In genomic region chr4:7970031-7970946, GRCh38 we compare ENCODE assay signal across 1 cellular context.
TF ChIP-seq lines count a peak whose summit lies in the region.

No MANE protein-coding gene starts in this region.

TF ChIP-seq in HepG2, 621 proteins besides CTCF, POLR2A, EP300 and RAD21 (continued from another document and continues in another):
- peak; percentile 22; the same call in 1 of the 2 replicates for TF ChIP-seq HOXD1 (CRISPR knock-in tag; IDR thresholded peaks at IDR 0.05)
- no peak for TF ChIP-seq SCMH1 (CRISPR knock-in tag; IDR thresholded peaks at IDR 0.05; ENCODE audit: borderline replicate concordance)
- TF ChIP-seq ZFP36 (IDR thresholded peaks at IDR 0.05; ENCODE audit: borderline replicate concordance, low read depth, low read length, partially characterized antibody), result no peak
- TF ChIP-seq HMGXB4 (CRISPR knock-in tag; IDR thresholded peaks at IDR 0.05; ENCODE audit: borderline replicate concordance in 1 of 2, low read depth in 1 of 2), result peak in 1 of 2 experiments; percentile 44; a peak in 2 of 4 replicates
- TF ChIP-seq, protein P1, sequence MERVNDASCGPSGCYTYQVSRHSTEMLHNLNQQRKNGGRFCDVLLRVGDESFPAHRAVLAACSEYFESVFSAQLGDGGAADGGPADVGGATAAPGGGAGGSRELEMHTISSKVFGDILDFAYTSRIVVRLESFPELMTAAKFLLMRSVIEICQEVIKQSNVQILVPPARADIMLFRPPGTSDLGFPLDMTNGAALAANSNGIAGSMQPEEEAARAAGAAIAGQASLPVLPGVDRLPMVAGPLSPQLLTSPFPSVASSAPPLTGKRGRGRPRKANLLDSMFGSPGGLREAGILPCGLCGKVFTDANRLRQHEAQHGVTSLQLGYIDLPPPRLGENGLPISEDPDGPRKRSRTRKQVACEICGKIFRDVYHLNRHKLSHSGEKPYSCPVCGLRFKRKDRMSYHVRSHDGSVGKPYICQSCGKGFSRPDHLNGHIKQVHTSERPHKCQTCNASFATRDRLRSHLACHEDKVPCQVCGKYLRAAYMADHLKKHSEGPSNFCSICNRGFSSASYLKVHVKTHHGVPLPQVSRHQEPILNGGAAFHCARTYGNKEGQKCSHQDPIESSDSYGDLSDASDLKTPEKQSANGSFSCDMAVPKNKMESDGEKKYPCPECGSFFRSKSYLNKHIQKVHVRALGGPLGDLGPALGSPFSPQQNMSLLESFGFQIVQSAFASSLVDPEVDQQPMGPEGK (CRISPR knock-in tag; IDR thresholded peaks at IDR 0.05), result peak; percentile 97
- TF ChIP-seq, protein P2, sequence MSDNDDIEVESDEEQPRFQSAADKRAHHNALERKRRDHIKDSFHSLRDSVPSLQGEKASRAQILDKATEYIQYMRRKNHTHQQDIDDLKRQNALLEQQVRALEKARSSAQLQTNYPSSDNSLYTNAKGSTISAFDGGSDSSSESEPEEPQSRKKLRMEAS (IDR thresholded peaks at IDR 0.05), result peak; percentile 71
- TF ChIP-seq PRMT3 (CRISPR knock-in tag; IDR thresholded peaks at IDR 0.05; ENCODE audit: borderline replicate concordance, low read depth), result no peak
- 0 out of 2 replicates have a peak, but pooled peaks have one; percentile 49 for TF ChIP-seq YEATS4 (CRISPR knock-in tag; IDR thresholded peaks at IDR 0.05; ENCODE audit: borderline replicate concordance)
- no peak for TF ChIP-seq ZNF607 (CRISPR knock-in tag; IDR thresholded peaks at IDR 0.05; ENCODE audit: borderline replicate concordance)
- TF ChIP-seq ZNF598 (CRISPR knock-in tag; IDR thresholded peaks at IDR 0.05; ENCODE audit: borderline replicate concordance), result 0 out of 2 replicates have a peak, but pooled peaks have one; percentile 47
- no peak for TF ChIP-seq RFX1 (IDR thresholded peaks at IDR 0.05)
- TF ChIP-seq FIP1L1 (IDR thresholded peaks at IDR 0.05; ENCODE audit: borderline replicate concordance, insufficient read depth, low read depth, low read length), result no peak
- TF ChIP-seq ZNF160 (CRISPR knock-in tag; IDR thresholded peaks at IDR 0.05), result no peak
- TF ChIP-seq FOXM1 (CRISPR knock-in tag; IDR thresholded peaks at IDR 0.05), result no peak
- peak; percentile 61; the same call in 1 of the 2 replicates for TF ChIP-seq PPARG (CRISPR knock-in tag; conservative IDR thresholded peaks at IDR 0.05)
- TF ChIP-seq ZNF354B (CRISPR knock-in tag; IDR thresholded peaks at IDR 0.05), result 0 out of 2 replicates have a peak, but pooled peaks have one; percentile 25
- TF ChIP-seq ZNF331 (CRISPR knock-in tag; IDR thresholded peaks at IDR 0.05), result peak; percentile 50; the same call in 1 of the 2 replicates
- TF ChIP-seq THRA (CRISPR knock-in tag; IDR thresholded peaks at IDR 0.05; ENCODE audit: borderline replicate concordance), result peak; percentile 57; the same call in 1 of the 2 replicates
- 0 out of 2 replicates have a peak, but pooled peaks have one; percentile 53 for TF ChIP-seq ZNF556 (CRISPR knock-in tag; IDR thresholded peaks at IDR 0.05; ENCODE audit: borderline replicate concordance)
- no peak for TF ChIP-seq BORCS8-MEF2B (CRISPR knock-in tag; IDR thresholded peaks at IDR 0.05)
- no peak for TF ChIP-seq ZNF224 (CRISPR knock-in tag; IDR thresholded peaks at IDR 0.05)
- TF ChIP-seq, protein P3, sequence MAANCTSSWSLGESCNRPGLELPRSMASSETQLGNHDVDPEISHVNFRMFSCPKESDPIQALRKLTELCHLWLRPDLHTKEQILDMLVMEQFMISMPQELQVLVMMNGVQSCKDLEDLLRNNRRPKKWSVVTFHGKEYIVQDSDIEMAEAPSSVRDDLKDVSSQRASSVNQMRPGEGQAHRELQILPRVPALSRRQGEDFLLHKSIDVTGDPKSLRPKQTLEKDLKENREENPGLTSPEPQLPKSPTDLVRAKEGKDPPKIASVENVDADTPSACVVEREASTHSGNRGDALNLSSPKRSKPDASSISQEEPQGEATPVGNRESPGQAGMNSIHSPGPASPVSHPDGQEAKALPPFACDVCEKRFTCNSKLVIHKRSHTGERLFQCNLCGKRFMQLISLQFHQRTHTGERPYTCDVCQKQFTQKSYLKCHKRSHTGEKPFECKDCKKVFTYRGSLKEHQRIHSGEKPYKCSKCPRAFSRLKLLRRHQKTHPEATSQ (CRISPR knock-in tag; IDR thresholded peaks at IDR 0.05; ENCODE audit: borderline replicate concordance), result no peak
- TF ChIP-seq GATA4 (IDR thresholded peaks at IDR 0.05; ENCODE audit: borderline replicate concordance, low read depth), result peak; percentile 55; the same call in 1 of the 2 replicates
- no peak for TF ChIP-seq ZNF562 (CRISPR knock-in tag; IDR thresholded peaks at IDR 0.05; ENCODE audit: borderline replicate concordance)
- TF ChIP-seq MTA1 (CRISPR knock-in tag; IDR thresholded peaks at IDR 0.05; ENCODE audit: borderline replicate concordance), result 0 out of 2 replicates have a peak, but pooled peaks have one; percentile 39
- 0 out of 2 replicates have a peak, but pooled peaks have one; percentile 12 for TF ChIP-seq CCDC6 (CRISPR knock-in tag; IDR thresholded peaks at IDR 0.05)
- TF ChIP-seq ZNF136 (CRISPR knock-in tag; IDR thresholded peaks at IDR 0.05; ENCODE audit: low read depth), result peak; percentile 71; the same call in 1 of the 2 replicates
- peak; percentile 43; the same call in 1 of the 2 replicates for TF ChIP-seq CHD4 (IDR thresholded peaks at IDR 0.05; ENCODE audit: borderline replicate concordance, low read length)
- TF ChIP-seq ZNF34 (CRISPR knock-in tag; IDR thresholded peaks at IDR 0.05; ENCODE audit: borderline replicate concordance), result no peak
- no peak for TF ChIP-seq BRCA1 (CRISPR knock-in tag; IDR thresholded peaks at IDR 0.05)
- peak; percentile 84 for TF ChIP-seq PAXIP1 (CRISPR knock-in tag; conservative IDR thresholded peaks at IDR 0.05)
- no peak for TF ChIP-seq ARNT (IDR thresholded peaks at IDR 0.05)
- TF ChIP-seq CREB3 (CRISPR knock-in tag; IDR thresholded peaks at IDR 0.05), result no peak
- no peak for TF ChIP-seq ZMAT3 (CRISPR knock-in tag; conservative IDR thresholded peaks at IDR 0.05)
- TF ChIP-seq ZNF768 (CRISPR knock-in tag; IDR thresholded peaks at IDR 0.05), result no peak
- no peak for TF ChIP-seq ZNF207 (IDR thresholded peaks at IDR 0.05; ENCODE audit: borderline replicate concordance)
- TF ChIP-seq, protein P4, sequence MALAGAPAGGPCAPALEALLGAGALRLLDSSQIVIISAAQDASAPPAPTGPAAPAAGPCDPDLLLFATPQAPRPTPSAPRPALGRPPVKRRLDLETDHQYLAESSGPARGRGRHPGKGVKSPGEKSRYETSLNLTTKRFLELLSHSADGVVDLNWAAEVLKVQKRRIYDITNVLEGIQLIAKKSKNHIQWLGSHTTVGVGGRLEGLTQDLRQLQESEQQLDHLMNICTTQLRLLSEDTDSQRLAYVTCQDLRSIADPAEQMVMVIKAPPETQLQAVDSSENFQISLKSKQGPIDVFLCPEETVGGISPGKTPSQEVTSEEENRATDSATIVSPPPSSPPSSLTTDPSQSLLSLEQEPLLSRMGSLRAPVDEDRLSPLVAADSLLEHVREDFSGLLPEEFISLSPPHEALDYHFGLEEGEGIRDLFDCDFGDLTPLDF (CRISPR knock-in tag; IDR thresholded peaks at IDR 0.05), result no peak
- peak; percentile 90 for TF ChIP-seq ELF3 (CRISPR knock-in tag; IDR thresholded peaks at IDR 0.05)
- TF ChIP-seq FOXA3 (CRISPR knock-in tag; IDR thresholded peaks at IDR 0.05), result peak; percentile 89
- TF ChIP-seq HMG20B (CRISPR knock-in tag; conservative IDR thresholded peaks at IDR 0.05), result no peak
- TF ChIP-seq ZNF749 (CRISPR knock-in tag; IDR thresholded peaks at IDR 0.05; ENCODE audit: borderline replicate concordance), result no peak
- peak; percentile 52 for TF ChIP-seq ZNF18 (CRISPR knock-in tag; IDR thresholded peaks at IDR 0.05; ENCODE audit: insufficient replicate concordance)
- no peak for TF ChIP-seq ZNF24 (IDR thresholded peaks at IDR 0.05)
- peak; percentile 60; the same call in 1 of the 2 replicates for TF ChIP-seq BCL6 (CRISPR knock-in tag; IDR thresholded peaks at IDR 0.05)
- TF ChIP-seq KAT2B (IDR thresholded peaks at IDR 0.05; ENCODE audit: borderline replicate concordance, low read depth, low read length), result no peak
- no peak for TF ChIP-seq PAWR (CRISPR knock-in tag; IDR thresholded peaks at IDR 0.05; ENCODE audit: borderline replicate concordance)
- TF ChIP-seq ZNF740 (CRISPR knock-in tag; IDR thresholded peaks at IDR 0.05), result peak; percentile 17; the same call in 1 of the 2 replicates
- TF ChIP-seq NFE2L2 (IDR thresholded peaks at IDR 0.05; ENCODE audit: low read length), result no peak
- TF ChIP-seq SP5 (CRISPR knock-in tag; IDR thresholded peaks at IDR 0.05; ENCODE audit: borderline replicate concordance, low read depth), result peak; percentile 52
- TF ChIP-seq POLR2AphosphoS5 (IDR thresholded peaks at IDR 0.05; ENCODE audit: low read depth, low read length), result 0 out of 2 replicates have a peak, but pooled peaks have one; percentile 39
- no peak; the same call in 1 of the 2 replicates for TF ChIP-seq ZNF431 (CRISPR knock-in tag; IDR thresholded peaks at IDR 0.05; ENCODE audit: borderline replicate concordance, low read depth)
- peak; percentile 51; the same call in 1 of the 2 replicates for TF ChIP-seq ZNF317 (CRISPR knock-in tag; IDR thresholded peaks at IDR 0.05)
- TF ChIP-seq U2AF2 (IDR thresholded peaks at IDR 0.05; ENCODE audit: low read depth, low read length), result no peak
- peak; percentile 84 for TF ChIP-seq ZFX (CRISPR knock-in tag; IDR thresholded peaks at IDR 0.05; ENCODE audit: low read depth)
